8 cellular contexts compared by ENCODE assay signal in the genomic region with DNA sequence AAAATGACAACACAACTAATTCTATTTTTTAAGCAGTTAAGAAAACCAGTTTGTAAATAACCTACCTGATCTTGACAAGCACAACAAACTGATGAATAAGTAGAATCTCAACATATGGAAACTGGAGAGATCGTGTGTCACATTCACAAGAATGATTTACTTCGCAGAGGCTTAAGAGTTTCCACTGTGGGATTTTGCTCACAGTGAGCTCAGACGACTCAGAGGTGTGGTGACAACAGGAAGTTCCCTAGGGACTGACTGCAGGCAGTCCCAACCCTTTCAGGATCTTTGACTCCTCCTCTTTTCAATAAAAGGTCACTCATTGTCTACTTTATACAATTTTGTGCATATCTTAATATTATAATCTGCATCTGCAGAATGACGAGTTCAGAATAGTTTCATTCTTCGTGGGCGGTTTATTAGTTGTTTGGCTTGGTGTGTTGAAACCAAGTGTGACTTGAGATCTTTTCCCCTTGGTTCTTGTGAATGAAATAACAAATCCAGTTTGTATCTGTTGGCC. TPM values are rescaled to one million over a fixed set of nuclear protein-coding genes. Genes with fewer than 3 reads are reported as not detected.
A peak's percentile ranks its signal among the peaks of the same experiment; 100 is the strongest.
DNase-seq lines count a peak whose midpoint lies in the region; ATAC-seq and TF ChIP-seq lines count a peak whose summit lies in the region.

LIPH (minus strand) TSS at position 231 of the 520 bp plus-strand sequence; CDS start at position 114, 117 bp downstream.

- no peaks in the 10 kb centered on the region for H3K36me3 Mint-ChIP-seq in CD14-positive monocyte

- H3K4me1 ChIP-seq in iPS-20b (ENCODE audit: insufficient read depth, low read length) (peaks cover 5% of the 10 kb centered on the region; the same call in 1 of the 2 replicates), thyroid gland (no peaks in the 10 kb centered on the region)

- ATAC-seq in GM19025 (IDR thresholded peaks at IDR 0.05; ENCODE audit: low read depth, unreplicated experiment) (peak; percentile 87), HG03108 (IDR thresholded peaks at IDR 0.05; ENCODE audit: unreplicated experiment) (peak; percentile 86), HG02852 (IDR thresholded peaks at IDR 0.05; ENCODE audit: unreplicated experiment) (no peak)

- no peaks in the 10 kb centered on the region for H3K9me3 ChIP-seq in iPS-20b (ENCODE audit: insufficient read depth, low read depth, low read length)
- H3K9me3 ChIP-seq in thyroid gland: no peaks in the 10 kb centered on the region

- H3K27me3 Mint-ChIP-seq in CD14-positive monocyte (ENCODE audit: low read depth in 3 of 3): peaks cover 0 to 6% (median 0%) of the 10 kb centered on the region in 3 donors

- H3K27me3 ChIP-seq in iPS-20b (ENCODE audit: insufficient read depth, low read length): no peaks in the 10 kb centered on the region
- no peaks in the 10 kb centered on the region for H3K27me3 ChIP-seq in thyroid gland

- no peak for TF ChIP-seq POLR2A in thyroid gland (IDR thresholded peaks at IDR 0.05)

- H3K36me3 ChIP-seq in iPS-20b (ENCODE audit: insufficient read depth, low read depth, low read length): no peaks in the 10 kb centered on the region
- H3K36me3 ChIP-seq in thyroid gland: no peaks in the 10 kb centered on the region

- intact Hi-C loops in thyroid gland (cut with DNase I) (no loop called here), CD14-positive monocyte (cut with micrococcal nuclease) (no loop called here)

- H3K27ac ChIP-seq in iPS-20b (ENCODE audit: low read length) (no peak within 1 kb of the TSS), thyroid gland (no peak within 1 kb of the TSS)

- TF ChIP-seq CTCF in thyroid gland (IDR thresholded peaks at IDR 0.05) (no peak), CD14-positive monocyte (IDR thresholded peaks at IDR 0.05) (no peak)

- WGBS in thyroid gland, 2 donors: 47 to 52% methylated on average over 6 of the region's 6 CpGs

- no peaks in the 10 kb centered on the region for H3K9me3 Mint-ChIP-seq in CD14-positive monocyte

- peak within 1 kb of the TSS; percentile 19; the same call in 1 of the 2 replicates for H3K4me3 ChIP-seq in iPS-20b (ENCODE audit: low read length)
- H3K4me3 ChIP-seq in thyroid gland (replicated peaks in 1 of 3): no peak within 1 kb of the TSS

- H3K27ac Mint-ChIP-seq in CD14-positive monocyte: peak within 1 kb of the TSS in 1 of 7 donors; percentile 4

- DNase-seq in DMS53 (lab: John Stamatoyannopoulos, UW) (peak; percentile 72), RPMI7951 (ENCODE audit: low read depth) (peak; percentile 36), thyroid gland (no peak), CD14-positive monocyte (ENCODE audit: low spot score) (no peak)

- H3K4me1 Mint-ChIP-seq in CD14-positive monocyte: peaks cover 6% of the 10 kb centered on the region

- no peak within 1 kb of the TSS for H3K4me3 Mint-ChIP-seq in CD14-positive monocyte

- H3K9ac ChIP-seq in iPS-20b (ENCODE audit: low read depth, low read length): no peak within 1 kb of the TSS

RNA-seq across cellular contexts. Expression of gene LIPH, which starts in this region (rescaled TPM):
- total RNA-seq in RPMI7951 (2014; rRNA removed; shearing (Covaris generic)): not detected in 2 replicates
- under 1 TPM in 3 of 4 donors, not detected in 1; 0.13 to 0.81 (median 0.29) TPM for total RNA-seq in thyroid gland
- not detected for polyA plus RNA-seq in CD14-positive monocyte

Comparison
In these comparisons a context has a peak if more than half of its experiments do, and no peak if none do; other contexts are left out.
1. Peak in DNase-seq in RPMI7951; RNA of the gene not detected or under 1 TPM.